21 cellular contexts compared by ENCODE assay signal in the genomic region with DNA sequence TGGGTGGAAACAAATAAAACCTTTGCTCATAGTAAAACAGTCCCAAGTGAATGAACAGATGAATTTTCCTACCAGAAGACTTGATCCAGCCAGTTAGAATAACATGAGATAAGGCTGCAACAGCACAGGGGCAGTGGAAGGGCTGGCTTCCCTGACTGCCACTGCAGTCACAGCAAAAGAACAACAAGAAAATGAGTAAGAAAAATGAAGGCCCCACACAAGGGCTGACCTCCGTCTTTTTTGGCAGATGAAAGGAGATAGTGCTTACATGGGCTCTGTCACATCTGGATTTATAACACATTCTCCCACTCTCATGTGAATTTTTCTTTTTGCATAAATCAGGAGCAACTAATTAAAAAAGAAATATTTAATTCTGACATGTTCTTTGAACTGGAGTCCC.
A peak's percentile ranks its signal among the peaks of the same experiment; 100 is the strongest.
DNase-seq lines count a peak whose midpoint lies in the region; ATAC-seq, FAIRE-seq and TF ChIP-seq lines count a peak whose summit lies in the region.
"Had no signal": no experiment of that assay in that cellular context is flagged by ENCODE, and none has a peak within 500 bp of the region (broad histone marks: within the 10 kb centered on the region; RNA-seq: fewer than 3 reads in every experiment).

No MANE protein-coding gene starts in this region.

- H3K36me3 Mint-ChIP-seq in astrocyte (ENCODE audit: low read depth, unreplicated experiment) (peaks cover 4% of the 10 kb centered on the region), osteocyte (ENCODE audit: unreplicated experiment) (peaks cover 48% of the 10 kb centered on the region)

- FAIRE-seq in astrocyte (lab: Jason Lieb, UNC) (no peak), D721Med (lab: Jason Lieb, UNC) (no peak)
- FAIRE-seq: A204.1, frontal cortex had no signal

- H3K4me1 Mint-ChIP-seq in astrocyte (ENCODE audit: low read depth, unreplicated experiment) (peaks cover 63% of the 10 kb centered on the region), osteocyte (ENCODE audit: unreplicated experiment) (peaks cover 86% of the 10 kb centered on the region)
- H3K4me1 Mint-ChIP-seq: stimulated activated naive CD8-positive, alpha-beta T cell treated with anti-CD3 and anti-CD28 coated beads, Interleukin-15, amount 100 ng/mL, for 72 hours had no signal

- H3K79me2 ChIP-seq in astrocyte (ENCODE audit: insufficient read depth, low read length): peaks cover 13% of the 10 kb centered on the region

- H3K4me3 ChIP-seq in astrocyte (ENCODE audit: insufficient read depth, low read depth, low read length): no peak overlapping the region
- no peak overlapping the region for H3K4me3 ChIP-seq in cardiac muscle cell
- H3K4me3 ChIP-seq: mucosa of descending colon, ovary had no signal

- H3K4me1 ChIP-seq in astrocyte (ENCODE audit: insufficient read depth, low read length) (peaks cover 60% of the 10 kb centered on the region), cardiac muscle cell (ENCODE audit: low read depth) (peaks cover 18% of the 10 kb centered on the region)

- DNase-seq in AG20443 (ENCODE audit: low spot score) (peak; percentile 41), astrocyte (ENCODE audit: low read depth) (peak; percentile 69), cardiac muscle cell (ENCODE audit: low read depth in 1 of 2, low spot score in 1 of 2) (peak; percentile 15 to 52), osteocyte (ENCODE audit: extremely low spot score, unreplicated experiment) (no peak), COLO829 (ENCODE audit: low spot score) (no peak), D721Med (ENCODE audit: insufficient read length, low spot score) (no peak), NCI-H1092 (lab: John Stamatoyannopoulos, UW) (no peak)
- DNase-seq: activated effector memory CD4-positive, alpha-beta T cell treated with Interleukin-2 at 50 U/mL for 16 hours; anterior cingulate cortex; effector CD8-positive, alpha-beta T cell; GF-D8; KBM-7; mucosa of descending colon; NCI-H1436; NCI-H446 treated with DMSO at 0.1 percent for 48 hours; OCI-M1; stimulated activated naive CD8-positive, alpha-beta T cell treated with anti-CD3 and anti-CD28 coated beads, Interleukin-15, amount 100 ng/mL, for 72 hours had no signal

- peak overlapping the region; percentile 13 for H3K4me2 ChIP-seq in astrocyte (ENCODE audit: low read length)

- H3K9me3 ChIP-seq in astrocyte (ENCODE audit: insufficient read depth, low read depth, low read length) (no peaks in the 10 kb centered on the region), cardiac muscle cell (ENCODE audit: low read depth) (no peaks in the 10 kb centered on the region)
- H3K9me3 ChIP-seq: mucosa of descending colon, ovary had no signal

- H3K9me3 Mint-ChIP-seq in astrocyte (ENCODE audit: unreplicated experiment) (no peaks in the 10 kb centered on the region), osteocyte (ENCODE audit: unreplicated experiment) (no peaks in the 10 kb centered on the region)
- H3K9me3 Mint-ChIP-seq: stimulated activated naive CD8-positive, alpha-beta T cell treated with anti-CD3 and anti-CD28 coated beads, Interleukin-15, amount 100 ng/mL, for 72 hours had no signal

- no peaks in the 10 kb centered on the region for H4K20me1 ChIP-seq in astrocyte (ENCODE audit: insufficient read depth, low read length)

- H3K9ac ChIP-seq in astrocyte (ENCODE audit: low read length): peak overlapping the region; percentile 39

- H2AFZ ChIP-seq in astrocyte (ENCODE audit: low read depth, low read length): no peak overlapping the region

- H3K27me3 ChIP-seq in astrocyte (ENCODE audit: insufficient read depth, low read length) (no peaks in the 10 kb centered on the region), cardiac muscle cell (no peaks in the 10 kb centered on the region)
- H3K27me3 ChIP-seq: ovary had no signal

- H3K4me3 Mint-ChIP-seq in astrocyte (ENCODE audit: unreplicated experiment): no peak overlapping the region
- H3K4me3 Mint-ChIP-seq in osteocyte (ENCODE audit: unreplicated experiment): no peak overlapping the region
- H3K4me3 Mint-ChIP-seq: stimulated activated naive CD8-positive, alpha-beta T cell treated with anti-CD3 and anti-CD28 coated beads, Interleukin-15, amount 100 ng/mL, for 72 hours had no signal

- H3K36me3 ChIP-seq in astrocyte (ENCODE audit: insufficient read depth, low read length) (no peaks in the 10 kb centered on the region), cardiac muscle cell (peaks cover 13% of the 10 kb centered on the region)
- H3K36me3 ChIP-seq: ovary had no signal

- H3K27ac ChIP-seq in astrocyte (ENCODE audit: low read depth, low read length) (peak overlapping the region; percentile 67), cardiac muscle cell (peak overlapping the region; percentile 59)

- H3K27ac Mint-ChIP-seq in astrocyte (ENCODE audit: unreplicated experiment) (peak overlapping the region; percentile 90), osteocyte (ENCODE audit: unreplicated experiment) (peak overlapping the region; percentile 83)
- H3K27ac Mint-ChIP-seq: stimulated activated naive CD8-positive, alpha-beta T cell treated with anti-CD3 and anti-CD28 coated beads, Interleukin-15, amount 100 ng/mL, for 72 hours had no signal

- TF ChIP-seq CTCF in astrocyte (IDR thresholded peaks at IDR 0.05; ENCODE audit: insufficient read depth, low read depth, low read length) (no peak), cardiac muscle cell (IDR thresholded peaks at IDR 0.05; ENCODE audit: low read depth, low read length) (no peak), osteocyte (IDR thresholded peaks at IDR 0.05) (no peak), D721Med (IDR thresholded peaks at IDR 0.05; ENCODE audit: insufficient read depth, missing control alignments) (no peak)

- H3K27me3 Mint-ChIP-seq in astrocyte (ENCODE audit: low read depth, unreplicated experiment): no peaks in the 10 kb centered on the region
- H3K27me3 Mint-ChIP-seq in osteocyte (ENCODE audit: unreplicated experiment): no peaks in the 10 kb centered on the region

- ATAC-seq in HG03565 (IDR thresholded peaks at IDR 0.05; ENCODE audit: unreplicated experiment): no peak
- ATAC-seq: mucosa of descending colon; stimulated activated naive CD8-positive, alpha-beta T cell treated with anti-CD3 and anti-CD28 coated beads, Interleukin-15, amount 100 ng/mL, for 72 hours had no signal

Comparison
In these comparisons a context has a peak if more than half of its experiments do, and no peak if none do; other contexts are left out.
1. DNase-seq: peak in AG20443 (single experiment), astrocyte (single experiment) and cardiac muscle cell (2 of 2); none in osteocyte (single experiment), COLO829 (single experiment), D721Med (single experiment) and NCI-H1092 (single experiment).